In the genomic region with DNA sequence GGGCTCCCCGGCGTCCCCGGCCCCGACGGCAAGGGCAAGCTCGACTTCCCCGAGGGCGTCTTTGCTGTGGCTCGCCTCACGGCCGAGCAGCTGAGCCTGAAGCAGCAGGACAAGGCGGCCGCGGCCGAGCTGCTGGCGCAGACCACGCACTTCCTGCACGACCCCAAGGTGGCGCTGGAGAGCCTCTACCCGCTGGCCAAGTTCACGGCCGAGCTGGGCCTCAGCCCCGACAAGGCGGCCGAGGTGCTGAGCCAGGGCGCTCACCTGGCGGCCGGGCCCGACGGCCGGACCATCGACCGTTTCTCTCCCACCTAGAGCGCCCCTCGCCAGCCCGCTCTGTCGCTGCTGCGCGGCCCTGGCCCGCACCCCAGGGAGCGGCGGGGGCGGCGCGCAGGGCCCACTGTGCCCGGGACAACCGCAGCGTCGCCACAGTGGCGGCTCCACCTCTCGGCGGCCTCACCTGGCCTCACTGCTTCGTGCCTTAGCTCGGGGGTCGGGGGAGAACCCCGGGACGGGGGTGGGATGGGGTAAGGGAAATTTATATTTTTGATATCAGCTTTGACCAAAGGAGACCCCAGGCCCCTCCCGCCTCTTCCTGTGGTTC, we compare ENCODE assay signal across 1 cellular context.
TF ChIP-seq lines count a peak whose summit lies in the region.

No MANE protein-coding gene starts in this region.

TF ChIP-seq in A549, 52 proteins besides CTCF, POLR2A, EP300 and RAD21 (continued from another document):
- TF ChIP-seq, protein P1, sequence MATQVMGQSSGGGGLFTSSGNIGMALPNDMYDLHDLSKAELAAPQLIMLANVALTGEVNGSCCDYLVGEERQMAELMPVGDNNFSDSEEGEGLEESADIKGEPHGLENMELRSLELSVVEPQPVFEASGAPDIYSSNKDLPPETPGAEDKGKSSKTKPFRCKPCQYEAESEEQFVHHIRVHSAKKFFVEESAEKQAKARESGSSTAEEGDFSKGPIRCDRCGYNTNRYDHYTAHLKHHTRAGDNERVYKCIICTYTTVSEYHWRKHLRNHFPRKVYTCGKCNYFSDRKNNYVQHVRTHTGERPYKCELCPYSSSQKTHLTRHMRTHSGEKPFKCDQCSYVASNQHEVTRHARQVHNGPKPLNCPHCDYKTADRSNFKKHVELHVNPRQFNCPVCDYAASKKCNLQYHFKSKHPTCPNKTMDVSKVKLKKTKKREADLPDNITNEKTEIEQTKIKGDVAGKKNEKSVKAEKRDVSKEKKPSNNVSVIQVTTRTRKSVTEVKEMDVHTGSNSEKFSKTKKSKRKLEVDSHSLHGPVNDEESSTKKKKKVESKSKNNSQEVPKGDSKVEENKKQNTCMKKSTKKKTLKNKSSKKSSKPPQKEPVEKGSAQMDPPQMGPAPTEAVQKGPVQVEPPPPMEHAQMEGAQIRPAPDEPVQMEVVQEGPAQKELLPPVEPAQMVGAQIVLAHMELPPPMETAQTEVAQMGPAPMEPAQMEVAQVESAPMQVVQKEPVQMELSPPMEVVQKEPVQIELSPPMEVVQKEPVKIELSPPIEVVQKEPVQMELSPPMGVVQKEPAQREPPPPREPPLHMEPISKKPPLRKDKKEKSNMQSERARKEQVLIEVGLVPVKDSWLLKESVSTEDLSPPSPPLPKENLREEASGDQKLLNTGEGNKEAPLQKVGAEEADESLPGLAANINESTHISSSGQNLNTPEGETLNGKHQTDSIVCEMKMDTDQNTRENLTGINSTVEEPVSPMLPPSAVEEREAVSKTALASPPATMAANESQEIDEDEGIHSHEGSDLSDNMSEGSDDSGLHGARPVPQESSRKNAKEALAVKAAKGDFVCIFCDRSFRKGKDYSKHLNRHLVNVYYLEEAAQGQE (IDR thresholded peaks at IDR 0.05) = no peak
- TF ChIP-seq HEYL (CRISPR knock-in tag; IDR thresholded peaks at IDR 0.05) = no peak
- TF ChIP-seq MYC (IDR thresholded peaks at IDR 0.05; ENCODE audit: borderline replicate concordance, low read length) = no peak
- TF ChIP-seq SMC3 (IDR thresholded peaks at IDR 0.05) = peak; percentile 57
- TF ChIP-seq, protein P2, sequence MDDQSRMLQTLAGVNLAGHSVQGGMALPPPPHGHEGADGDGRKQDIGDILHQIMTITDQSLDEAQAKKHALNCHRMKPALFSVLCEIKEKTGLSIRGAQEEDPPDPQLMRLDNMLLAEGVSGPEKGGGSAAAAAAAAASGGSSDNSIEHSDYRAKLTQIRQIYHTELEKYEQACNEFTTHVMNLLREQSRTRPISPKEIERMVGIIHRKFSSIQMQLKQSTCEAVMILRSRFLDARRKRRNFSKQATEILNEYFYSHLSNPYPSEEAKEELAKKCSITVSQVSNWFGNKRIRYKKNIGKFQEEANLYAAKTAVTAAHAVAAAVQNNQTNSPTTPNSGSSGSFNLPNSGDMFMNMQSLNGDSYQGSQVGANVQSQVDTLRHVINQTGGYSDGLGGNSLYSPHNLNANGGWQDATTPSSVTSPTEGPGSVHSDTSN (IDR thresholded peaks at IDR 0.05) = no peak
- TF ChIP-seq, protein P3, sequence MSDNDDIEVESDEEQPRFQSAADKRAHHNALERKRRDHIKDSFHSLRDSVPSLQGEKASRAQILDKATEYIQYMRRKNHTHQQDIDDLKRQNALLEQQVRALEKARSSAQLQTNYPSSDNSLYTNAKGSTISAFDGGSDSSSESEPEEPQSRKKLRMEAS (IDR thresholded peaks at IDR 0.05) = peak; percentile 16; the same call in 1 of the 2 replicates
- no peak for TF ChIP-seq TP53 (CRISPR knock-in tag; IDR thresholded peaks at IDR 0.05)
- TF ChIP-seq NR3C1 (IDR thresholded peaks at IDR 0.05) = no peak
- no peak for TF ChIP-seq TFCP2L1 (CRISPR knock-in tag; IDR thresholded peaks at IDR 0.05)
- TF ChIP-seq, protein P4, sequence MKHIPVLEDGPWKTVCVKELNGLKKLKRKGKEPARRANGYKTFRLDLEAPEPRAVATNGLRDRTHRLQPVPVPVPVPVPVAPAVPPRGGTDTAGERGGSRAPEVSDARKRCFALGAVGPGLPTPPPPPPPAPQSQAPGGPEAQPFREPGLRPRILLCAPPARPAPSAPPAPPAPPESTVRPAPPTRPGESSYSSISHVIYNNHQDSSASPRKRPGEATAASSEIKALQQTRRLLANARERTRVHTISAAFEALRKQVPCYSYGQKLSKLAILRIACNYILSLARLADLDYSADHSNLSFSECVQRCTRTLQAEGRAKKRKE (CRISPR knock-in tag; IDR thresholded peaks at IDR 0.05; ENCODE audit: low read depth) = no peak
